24 cellular contexts compared by ENCODE assay signal in the genomic region with DNA sequence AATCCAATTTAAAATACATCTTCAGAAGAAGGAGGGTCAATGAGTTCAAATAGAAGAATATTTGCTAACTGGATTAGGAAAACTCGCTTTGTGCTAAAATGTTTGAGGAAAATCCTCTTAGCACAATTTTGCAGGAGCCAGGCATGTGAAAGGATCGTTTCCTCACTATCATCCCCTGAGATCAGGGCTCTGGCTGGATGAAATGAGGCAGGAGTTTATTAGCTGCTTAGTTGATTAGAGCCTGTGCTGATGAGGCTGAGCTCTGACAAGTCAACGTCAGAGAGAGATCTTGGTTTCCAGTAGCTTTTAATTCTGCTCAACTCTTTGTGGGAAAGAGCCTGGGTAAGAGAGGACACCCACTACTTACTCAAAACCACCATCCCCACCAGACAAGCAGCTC. TPM values are rescaled to one million over a fixed set of nuclear protein-coding genes. Genes with fewer than 3 reads are reported as not detected.
"Had no signal": no experiment of that assay in that cellular context is flagged by ENCODE, and none has a peak within 500 bp of the region (broad histone marks: within the 10 kb centered on the region; RNA-seq: fewer than 3 reads in every experiment).

No MANE protein-coding gene starts in this region.

- H3K4me1 ChIP-seq: colonic mucosa, esophagus squamous epithelium, gastrocnemius medialis, lower lobe of right lung had no signal

- ATAC-seq: effector memory CD8-positive, alpha-beta T cell; esophagus mucosa; gastrocnemius medialis; heart right ventricle; left cardiac atrium; left lung; left ventricle myocardium superior; lower lobe of right lung; naive thymus-derived CD4-positive, alpha-beta T cell had no signal

- H3K4me3 ChIP-seq: colonic mucosa, esophagus squamous epithelium, gastrocnemius medialis, heart right ventricle, left lung, lower lobe of right lung had no signal

- H3K9me3 ChIP-seq: colonic mucosa, esophagus squamous epithelium, gastrocnemius medialis, heart right ventricle, left lung, lower lobe of right lung had no signal

- H3K27me3 ChIP-seq: colonic mucosa, gastrocnemius medialis had no signal

- H3K27ac ChIP-seq: colonic mucosa, epithelial cell of prostate, esophagus squamous epithelium, gastrocnemius medialis, heart right ventricle, left lung, lower lobe of right lung had no signal

- H3K36me3 ChIP-seq: colonic mucosa, esophagus squamous epithelium, gastrocnemius medialis, heart right ventricle, left lung, lower lobe of right lung had no signal

- DNase-seq: colonic mucosa; cortex of kidney; effector CD8-positive, alpha-beta T cell; effector memory CD8-positive, alpha-beta T cell; endodermal cell; erythroblast; esophagus squamous epithelium; foreskin fibroblast; foreskin melanocyte; gastrocnemius medialis; glutamatergic neuron; head of caudate nucleus; heart right ventricle; hippocampal formation; left cardiac atrium; left lung; left ventricle myocardium superior; lower lobe of right lung; mesenchymal stem cell; midbrain; naive thymus-derived CD4-positive, alpha-beta T cell had no signal

RNA-seq across cellular contexts. Expression of a gene that starts 8.0 kb away (rescaled TPM):
- polyA plus RNA-seq: keratinocyte; naive thymus-derived CD4-positive, alpha-beta T cell had no signal
